8 cellular contexts compared by ENCODE assay signal in genomic region chr12:96398422-96399080, GRCh38. TPM values are rescaled to one million over a fixed set of nuclear protein-coding genes. Genes with fewer than 3 reads are reported as not detected.
DNase-seq lines count a peak whose midpoint lies in the region; ATAC-seq and TF ChIP-seq lines count a peak whose summit lies in the region.

No MANE protein-coding gene starts in this region.

- CTCF ChIA-PET in CD4-positive, alpha-beta T cell (lab: Charles Lee) = interaction anchor here (0.9 to 4.4 kb wide), 14 partner anchors 9 to 183 kb away, joined by 3 to 42 read pairs (median 5); partner anchors contain the start of gene CFAP54

- peak overlapping the region; percentile 93 for H3K27ac Mint-ChIP-seq in CD4-positive, alpha-beta T cell
- peak overlapping the region; percentile 92 to 99 (median 93) for H3K27ac Mint-ChIP-seq in brain

- H3K4me1 Mint-ChIP-seq in CD4-positive, alpha-beta T cell (ENCODE audit: low read depth) = peaks cover 53% of the 10 kb centered on the region
- H3K4me1 Mint-ChIP-seq in brain = peaks cover 49% of the 10 kb centered on the region

- no peak for ATAC-seq in CD4-positive, alpha-beta T cell (ENCODE audit: poor library complexity)
- ATAC-seq in left lung (no peak), thoracic aorta (ENCODE audit: insufficient number of reproducible peaks, low FRiP score, low read depth) (no peak), HG03378 (IDR thresholded peaks at IDR 0.05; ENCODE audit: unreplicated experiment) (no peak), left lobe of liver (no peak)

- peak overlapping the region; percentile 99 for H3K27ac ChIP-seq in CD4-positive, alpha-beta T cell (ENCODE audit: low read depth, low read length)
- H3K27ac ChIP-seq in left lung = peak overlapping the region; percentile 100
- H3K27ac ChIP-seq in thoracic aorta = peak overlapping the region; percentile 97 to 98

- no peaks in the 10 kb centered on the region for H3K27me3 ChIP-seq in CD4-positive, alpha-beta T cell (ENCODE audit: control insufficient read depth, insufficient read depth, low read length)
- H3K27me3 ChIP-seq in left lung (no peaks in the 10 kb centered on the region), thoracic aorta (replicated peaks; ENCODE audit: insufficient read depth) (no peaks in the 10 kb centered on the region)

- peak overlapping the region; percentile 94 for H3K4me3 Mint-ChIP-seq in CD4-positive, alpha-beta T cell
- H3K4me3 Mint-ChIP-seq in brain = peak overlapping the region; percentile 89 to 96 (median 92)

- H3K36me3 ChIP-seq in left lung = no peaks in the 10 kb centered on the region
- no peaks in the 10 kb centered on the region for H3K36me3 ChIP-seq in thoracic aorta

- no peaks in the 10 kb centered on the region for H3K9me3 ChIP-seq in CD4-positive, alpha-beta T cell (ENCODE audit: control insufficient read depth, low read length)
- H3K9me3 ChIP-seq in left lung = no peaks in the 10 kb centered on the region
- H3K9me3 ChIP-seq in thoracic aorta = no peaks in the 10 kb centered on the region

- peaks cover 32% of the 10 kb centered on the region for H3K36me3 Mint-ChIP-seq in CD4-positive, alpha-beta T cell (ENCODE audit: low read depth)
- H3K36me3 Mint-ChIP-seq in brain = no peaks in the 10 kb centered on the region

- H3K4me1 ChIP-seq in left lung = peaks cover 14 to 54% of the 10 kb centered on the region in 2 donors
- H3K4me1 ChIP-seq in thoracic aorta (ENCODE audit: control insufficient read depth in 1 of 2, low read depth in 2 of 2) = peaks cover 16 to 35% of the 10 kb centered on the region in 2 donors

- intact Hi-C loops in CD4-positive, alpha-beta T cell (cut with DNase I, micrococcal nuclease) = loop anchor here (1.0 to 10.0 kb wide), 9 partner anchors 20 to 364 kb away; partner anchors contain the start of gene LTA4H (in 1 of the 2)
- intact Hi-C loops in left lung (cut with DNase I) = no loop called here

- H3K4me3 ChIP-seq in left lung (peak overlapping the region; percentile 83 to 86), thoracic aorta (peak overlapping the region; percentile 91)

- H3K9me3 Mint-ChIP-seq in CD4-positive, alpha-beta T cell = no peaks in the 10 kb centered on the region
- no peaks in the 10 kb centered on the region for H3K9me3 Mint-ChIP-seq in brain

- no peaks in the 10 kb centered on the region for H3K27me3 Mint-ChIP-seq in CD4-positive, alpha-beta T cell
- H3K27me3 Mint-ChIP-seq in brain = no peaks in the 10 kb centered on the region

- POLR2A ChIA-PET in CD4-positive, alpha-beta T cell (lab: Charles Lee) = interaction anchor here (0.6 to 4.6 kb wide), 29 partner anchors 9 to 203 kb away, joined by 3 to 98 read pairs (median 9); partner anchors contain the start of gene CFAP54

- TF ChIP-seq CTCF in CD4-positive, alpha-beta T cell (IDR thresholded peaks at IDR 0.05) = no peak
- TF ChIP-seq CTCF in brain (conservative IDR thresholded peaks at IDR 0.05) (no peak), left lung (IDR thresholded peaks at IDR 0.05) (no peak), thoracic aorta (IDR thresholded peaks at IDR 0.05) (no peak)

- no peak for DNase-seq in CD4-positive, alpha-beta T cell
- DNase-seq in HK-2 (ENCODE audit: unreplicated experiment) = peak; percentile 10
- no peak for DNase-seq in left lung
- DNase-seq in thoracic aorta (ENCODE audit: low spot score) = no peak
- no peak for DNase-seq in activated CD8-positive, alpha-beta memory T cell treated with anti-CD3 and anti-CD28 coated beads, Interleukin-2, amount 50 U/mL, for 48 hours
- DNase-seq in left lobe of liver (ENCODE audit: low spot score) = no peak

RNA-seq across cellular contexts. Expression of gene CDK17, which starts 1.7 kb away (rescaled TPM):
- total RNA-seq in CD4-positive, alpha-beta T cell = 100 to 1,000 TPM; 112 to 113 TPM
- 12.1 TPM for polyA plus RNA-seq in brain (ENCODE audit: insufficient read depth, low read depth, low replicate concordance)
- total RNA-seq in left lung (10 to 100 TPM; 32.1 to 36.4 TPM), thoracic aorta (10 to 100 TPM; 30.7 to 97.6 TPM), left lobe of liver (8.2 TPM)

Comparison
In these comparisons a context has a peak if more than half of its experiments do, and no peak if none do; other contexts are left out.
1. intact Hi-C loops: an anchor here in CD4-positive, alpha-beta T cell (1.0 to 10.0 kb wide); none called in left lung.